ENCODE assay signal across 8 cellular contexts in the genomic region with DNA sequence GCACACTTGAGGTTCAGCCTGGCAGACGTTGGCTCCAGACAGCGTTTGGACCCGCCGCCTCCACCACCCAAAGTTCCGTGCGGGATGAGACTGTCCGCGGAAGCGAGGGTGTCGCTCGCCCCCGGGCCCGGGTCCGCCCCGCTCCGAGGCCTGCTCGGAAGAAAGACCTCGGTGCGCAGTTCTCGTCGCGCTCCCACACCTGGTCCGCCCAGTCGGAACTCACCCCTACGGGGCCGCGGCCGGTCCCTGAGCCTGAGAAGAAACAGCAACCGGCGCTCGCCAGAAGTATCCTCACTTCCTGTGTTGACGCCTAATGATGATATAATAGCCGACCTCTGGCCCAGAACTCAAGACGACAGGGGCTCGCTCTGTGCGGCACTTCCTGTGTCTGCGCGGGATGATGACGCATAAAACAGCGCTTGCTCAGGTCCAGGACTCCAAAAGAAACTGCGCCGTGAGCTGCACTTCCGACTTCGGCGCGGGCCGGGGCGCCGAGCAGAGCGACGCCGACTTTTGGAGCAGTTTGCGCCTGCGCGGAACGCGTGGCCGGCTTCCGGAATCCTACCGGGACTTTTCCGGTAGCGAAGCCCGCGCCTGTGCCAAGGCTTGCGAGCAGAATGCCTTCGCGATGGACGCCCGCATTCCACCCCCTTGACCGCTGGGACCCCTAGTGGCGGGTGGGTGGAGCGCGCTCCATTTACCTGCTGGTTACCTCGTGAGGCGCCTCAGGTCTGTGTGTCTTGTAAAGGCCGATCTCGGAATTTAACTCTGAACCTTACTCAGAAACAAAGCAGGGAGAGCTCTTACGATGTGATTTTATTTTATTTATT. TPM values are rescaled to one million over a fixed set of nuclear protein-coding genes. Genes with fewer than 3 reads are reported as not detected.
DNase-seq lines count a peak whose midpoint lies in the region; ATAC-seq and TF ChIP-seq lines count a peak whose summit lies in the region.
"Not testable (repeated sequence)": the region's sequence is repeated elsewhere in the genome, so short reads cannot be mapped to it uniquely, and the experiment has no call there.

A gene (minus strand): TSS at position 323 of the 830 bp plus-strand sequence. CDS start 1,539 bp downstream, outside the sequence.

- H3K27ac ChIP-seq in cardiac muscle cell (peak within 1 kb of the TSS; percentile 75), trophoblast cell (ENCODE audit: low read depth, low read length) (peak within 1 kb of the TSS; percentile 78), transverse colon (peak within 1 kb of the TSS; percentile 91 to 98 (median 96))

- H3K27me3 ChIP-seq in cardiac muscle cell; trophoblast cell (ENCODE audit: insufficient read depth, low read length); transverse colon: not testable (repeated sequence)

- H3K79me1 ChIP-seq in trophoblast cell (ENCODE audit: low read length): not testable (repeated sequence)

- WGBS in trophoblast cell (ENCODE audit: extremely low coverage, insufficient coverage, insufficient read length): no CpG with 5 or more reads among the region's 78 CpGs
- 0% methylated on average over 15 of the region's 78 CpGs; no CpG with 5 or more reads in 1 of the 2 donors for WGBS in transverse colon (ENCODE audit: low coverage in 1 of 2), 2 donors

- not testable (repeated sequence) for H3K9me3 ChIP-seq in cardiac muscle cell (ENCODE audit: low read depth); trophoblast cell (ENCODE audit: insufficient read depth, low read depth, low read length); transverse colon

- not testable (repeated sequence) for TF ChIP-seq CTCF in GM12865 (IDR thresholded peaks at IDR 0.05; ENCODE audit: insufficient read depth, low read depth, low read length, missing control alignments)
- TF ChIP-seq CTCF in cardiac muscle cell (IDR thresholded peaks at IDR 0.05; ENCODE audit: low read depth, low read length) (peak; percentile 32), transverse colon (IDR thresholded peaks at IDR 0.05) (peak; percentile 25 to 76 (median 43))

- peak within 1 kb of the TSS; percentile 65 for H3K4me2 ChIP-seq in trophoblast cell (ENCODE audit: low read length)

- H4K12ac ChIP-seq in trophoblast cell (ENCODE audit: low read depth, low read length): peak within 1 kb of the TSS; percentile 69

- H3K36me3 ChIP-seq in cardiac muscle cell, transverse colon: not testable (repeated sequence)
- H3K36me3 ChIP-seq in trophoblast cell (ENCODE audit: control insufficient read depth in 1 of 2, insufficient read depth in 2 of 2, low read length in 2 of 2): peaks cover 18 to 24% of the 10 kb centered on the region in 2 experiments

- H4K91ac ChIP-seq in trophoblast cell (ENCODE audit: low read depth, low read length): peak within 1 kb of the TSS; percentile 39

- H3K18ac ChIP-seq in trophoblast cell (ENCODE audit: low read length): peak within 1 kb of the TSS; percentile 46

- in situ Hi-C loops in transverse colon (cut with MboI; ENCODE audit: low pct_ligation_motif_present in 1 of 4, low pct_unique_long_range_greater_than_20kb in 1 of 4, low sequenced_read_pairs in 3 of 4): loop anchor here in 1 of 4 donors (5.0 kb wide), 1 partner anchor 67 kb away; a partner anchor contains a TSS

- peak within 1 kb of the TSS; percentile 68 for H2BK5ac ChIP-seq in trophoblast cell (ENCODE audit: low read depth, low read length, poor library complexity)

- intact Hi-C loops in transverse colon (cut with DNase I; ENCODE audit: low total_unique reads): not testable (repeated sequence)

- H3K4me3 ChIP-seq in GM12865 (ENCODE audit: low read depth, low read length) (peak within 1 kb of the TSS; percentile 73), cardiac muscle cell (peak within 1 kb of the TSS; percentile 49), trophoblast cell (ENCODE audit: low read depth, low read length) (peak within 1 kb of the TSS; percentile 77), transverse colon (peak within 1 kb of the TSS; percentile 56 to 80 (median 72))

- H3K23ac ChIP-seq in trophoblast cell (ENCODE audit: low read length): not testable (repeated sequence)

- peak; percentile 94 for TF ChIP-seq POLR2A in transverse colon (IDR thresholded peaks at IDR 0.05)

- H3K79me2 ChIP-seq in trophoblast cell (ENCODE audit: control insufficient read depth, insufficient read depth, low read length, poor library complexity): not testable (repeated sequence)

- not testable (repeated sequence) for H2BK12ac ChIP-seq in trophoblast cell (ENCODE audit: low read length)

- peak within 1 kb of the TSS; percentile 52 for H3K4ac ChIP-seq in trophoblast cell (ENCODE audit: low read depth, low read length)

- peak; percentile 100 for DNase-seq in GM12865 (ENCODE audit: low read depth)
- peak; percentile 96 to 99 (median 97) for DNase-seq in NCI-H1417 (lab: John Stamatoyannopoulos, UW)
- peak; percentile 94 to 97 for DNase-seq in SW 1271 (lab: John Stamatoyannopoulos, UW)
- peak; percentile 83 for DNase-seq in activated naive CD8-positive, alpha-beta T cell treated with anti-CD3 and anti-CD28 coated beads, Interleukin-2, amount 50 U/mL, for 16 hours (ENCODE audit: low read depth, low spot score)
- DNase-seq in cardiac muscle cell (ENCODE audit: low read depth in 1 of 2, low spot score in 1 of 2): peak; percentile 90 to 100
- DNase-seq in trophoblast cell: peak; percentile 100
- peak; percentile 98 for DNase-seq in transverse colon

- H3K14ac ChIP-seq in trophoblast cell (ENCODE audit: low read length): peak within 1 kb of the TSS; percentile 53

- peak within 1 kb of the TSS; percentile 86 for H4K8ac ChIP-seq in trophoblast cell (ENCODE audit: low read depth, low read length)

- TF ChIP-seq EP300 in transverse colon (IDR thresholded peaks at IDR 0.05; ENCODE audit: low read depth): not testable (repeated sequence)

- H2BK120ac ChIP-seq in trophoblast cell (ENCODE audit: insufficient read depth, low read length, poor library complexity): peak within 1 kb of the TSS; percentile 66

- H2AK5ac ChIP-seq in trophoblast cell (ENCODE audit: low read length): not testable (repeated sequence)

- H3K9ac ChIP-seq in trophoblast cell (ENCODE audit: low read length): peak within 1 kb of the TSS; percentile 38

- H2AFZ ChIP-seq in trophoblast cell (ENCODE audit: insufficient read depth, low read length, poor library complexity): peak within 1 kb of the TSS; percentile 50

- H3K4me1 ChIP-seq in cardiac muscle cell (ENCODE audit: low read depth); trophoblast cell (ENCODE audit: control insufficient read depth in 1 of 2, insufficient read depth in 2 of 2, low read length in 2 of 2): not testable (repeated sequence)
- peaks cover 0 to 17% (median 6%) of the 10 kb centered on the region in 4 donors for H3K4me1 ChIP-seq in transverse colon

- ATAC-seq in HG02678 (IDR thresholded peaks at IDR 0.05; ENCODE audit: unreplicated experiment): peak; percentile 93

RNA-seq across cellular contexts. Expression of the gene that starts here (rescaled TPM):
- total RNA-seq in cardiac muscle cell: 6.1 and 13.2 TPM in 2 replicates
- 12.4 and 16.6 TPM in 2 replicates for polyA plus RNA-seq in cardiac muscle cell
- 32.6 and 35.0 TPM in 2 replicates for polyA plus RNA-seq in trophoblast cell (2013)
- total RNA-seq in transverse colon: 100 to 1,000 TPM in 2 of 4 donors, 10 to 100 TPM in 2; 52.9 to 250 (median 161) TPM

Comparison
In these comparisons a context has a peak if more than half of its experiments do, and no peak if none do; other contexts are left out.
1. Peak in every context shown above with its lines: DNase-seq, ATAC-seq, H3K4me3 ChIP-seq and H3K27ac ChIP-seq.